In the genomic region with DNA sequence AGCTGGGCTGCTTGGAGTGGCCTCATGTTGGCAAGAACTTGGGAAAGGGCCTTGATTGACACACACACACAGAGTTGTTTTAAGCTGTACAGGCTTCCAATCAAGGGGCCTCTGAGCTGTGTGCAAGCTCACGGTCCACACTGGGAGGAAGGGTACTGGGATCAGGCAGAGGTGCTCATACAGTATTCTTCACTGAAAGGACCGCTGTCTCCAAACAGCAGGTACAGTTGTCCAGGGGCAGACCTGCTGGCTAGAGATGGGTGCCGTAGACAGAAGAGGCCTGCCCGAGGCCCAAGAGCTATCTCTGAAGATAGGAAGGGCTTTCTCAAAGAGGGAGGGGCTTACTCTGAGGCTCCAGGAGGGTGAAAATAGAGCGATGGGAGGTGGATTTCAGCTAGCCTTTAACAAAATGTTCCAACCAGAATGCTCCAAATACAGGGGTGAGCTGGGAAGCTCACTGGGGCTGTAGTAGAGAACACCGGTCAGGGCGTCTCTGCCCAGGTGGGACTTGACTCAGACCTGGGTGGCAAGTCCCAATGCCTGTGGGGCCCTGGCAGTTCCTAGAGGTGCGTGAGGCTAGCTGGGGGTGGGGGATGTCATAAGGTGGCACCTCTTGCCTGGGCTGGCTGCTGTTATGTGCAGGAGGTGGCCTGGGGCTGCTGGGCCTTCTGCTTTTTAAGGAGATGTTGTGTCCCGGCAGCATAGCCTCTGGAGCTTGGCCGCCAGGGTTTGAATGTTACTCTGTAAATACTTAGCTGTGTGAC, we compare ENCODE assay signal across 31 cellular contexts. TPM values are rescaled to one million over a fixed set of nuclear protein-coding genes. Genes with fewer than 3 reads are reported as not detected.
"Had no signal": no experiment of that assay in that cellular context is flagged by ENCODE, and none has a peak within 500 bp of the region (broad histone marks: within the 10 kb centered on the region; RNA-seq: fewer than 3 reads in every experiment).

No MANE protein-coding gene starts in this region.

- DNase-seq: colonic mucosa; effector CD8-positive, alpha-beta T cell; endodermal cell; foreskin fibroblast; heart left ventricle; kidney; mesenchymal stem cell; mucosa of descending colon; naive B cell; nephron progenitor cell; spleen; stimulated activated CD4-positive, alpha-beta T cell treated with anti-CD3 and anti-CD28 coated beads, Interleukin-4, amount 100 ng/mL, for 4 hours; stimulated activated naive CD8-positive, alpha-beta T cell treated with anti-CD3 and anti-CD28 coated beads, Interleukin-15, Interleukin-2, amounts not matched to agents 100 U/mL and 50 U/mL, for 24 hours; substantia nigra; testis; tibial artery had no signal

- H3K9me3 Mint-ChIP-seq: type B pancreatic cell had no signal

- H3K27ac Mint-ChIP-seq: dendritic cell treated with granulocyte-macrophage colony-stimulating factor and Interleukin-4, amounts not matched to agents 40 ng/mL and 50 ng/mL, for 4 days; endodermal cell; mesothelial cell of epicardium; nephron progenitor cell; stimulated activated memory B cell treated with anti-CD40 and anti-IgM and Interleukin-4, amounts not matched to agents 10 μg/mL and 1 μg/mL and 100 μg/mL, for 72 hours had no signal

- H3K27me3 ChIP-seq: colonic mucosa, heart left ventricle, hepatocyte, right atrium auricular region, spleen, testis had no signal

- H3K9me3 ChIP-seq: colonic mucosa, prostate gland, testis had no signal

- H3K36me3 ChIP-seq: colonic mucosa, gastroesophageal sphincter, heart left ventricle, prostate gland, right atrium auricular region, spleen, tibial artery had no signal

- ATAC-seq: esophagus mucosa; gastroesophageal sphincter; heart left ventricle; left lobe of liver; mucosa of descending colon; stimulated activated memory B cell treated with anti-CD40 and anti-IgM and Interleukin-4, amounts not matched to agents 10 μg/mL and 1 μg/mL and 100 μg/mL, for 72 hours; stimulated activated naive CD8-positive, alpha-beta T cell treated with anti-CD3 and anti-CD28 coated beads, Interleukin-15, Interleukin-2, amounts not matched to agents 100 U/mL and 50 U/mL, for 24 hours had no signal

- H3K36me3 Mint-ChIP-seq: mesothelial cell of epicardium; stimulated activated memory B cell treated with anti-CD40 and anti-IgM and Interleukin-4, amounts not matched to agents 10 μg/mL and 1 μg/mL and 100 μg/mL, for 72 hours; type B pancreatic cell had no signal

- H3K4me3 Mint-ChIP-seq: dendritic cell treated with granulocyte-macrophage colony-stimulating factor and Interleukin-4, amounts not matched to agents 40 ng/mL and 50 ng/mL, for 4 days; endodermal cell; mesothelial cell of epicardium; naive B cell; nephron progenitor cell; stimulated activated memory B cell treated with anti-CD40 and anti-IgM and Interleukin-4, amounts not matched to agents 10 μg/mL and 1 μg/mL and 100 μg/mL, for 72 hours; type B pancreatic cell had no signal

- H3K4me1 Mint-ChIP-seq: endodermal cell; mesothelial cell of epicardium; naive B cell; nephron progenitor cell; stimulated activated memory B cell treated with anti-CD40 and anti-IgM and Interleukin-4, amounts not matched to agents 10 μg/mL and 1 μg/mL and 100 μg/mL, for 72 hours had no signal

- H3K27me3 Mint-ChIP-seq: stimulated activated memory B cell treated with anti-CD40 and anti-IgM and Interleukin-4, amounts not matched to agents 10 μg/mL and 1 μg/mL and 100 μg/mL, for 72 hours had no signal

- H3K4me3 ChIP-seq: colonic mucosa, gastroesophageal sphincter, heart left ventricle, hepatocyte, lung, mucosa of descending colon, prostate gland, right atrium auricular region, skin epidermis, spleen, testis, tibial artery had no signal

- H3K4me1 ChIP-seq: colonic mucosa, gastroesophageal sphincter, heart left ventricle, parathyroid adenoma, prostate gland, right atrium auricular region, spleen, testis, tibial artery had no signal

- H3K27ac ChIP-seq: colonic mucosa, epithelial cell of prostate, gastroesophageal sphincter, heart left ventricle, hepatocyte, parathyroid adenoma, prostate gland, right atrium auricular region, skin epidermis, spleen, testis, tibial artery had no signal

RNA-seq across cellular contexts. Expression of a gene that starts 42.7 kb away (rescaled TPM):
- total RNA-seq: left lobe of liver had no signal
- polyA plus RNA-seq: heart left ventricle, liver had no signal
